In the genomic region with DNA sequence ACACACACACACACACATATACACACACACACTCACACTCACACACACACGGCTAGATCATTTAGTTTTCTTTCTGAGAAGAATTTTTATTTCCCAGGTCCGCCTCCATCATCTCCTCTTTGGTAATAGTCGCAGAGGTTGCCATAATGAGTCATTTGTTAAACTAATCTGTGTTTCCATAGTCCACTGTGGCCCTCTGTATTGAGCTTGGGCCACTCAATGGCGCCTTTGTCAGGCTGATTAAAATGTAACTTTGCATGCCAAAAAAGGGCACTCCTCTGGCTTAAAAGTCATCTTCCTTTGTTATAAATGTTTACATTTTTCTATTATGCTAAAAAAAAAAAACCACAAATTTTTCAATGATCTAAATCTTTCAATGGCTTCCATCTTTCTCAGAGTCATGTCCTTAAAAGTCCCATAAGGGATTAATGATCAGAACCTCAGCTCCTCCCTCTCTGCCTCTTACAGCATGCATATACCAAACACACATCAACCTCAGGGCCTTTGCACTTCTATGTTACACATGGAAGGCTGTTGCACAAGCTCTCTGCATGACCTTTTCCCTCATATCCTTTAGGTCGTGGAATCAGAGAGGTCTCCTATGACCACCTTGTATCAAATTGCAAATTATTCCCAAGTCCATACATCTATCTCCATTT, we compare ENCODE assay signal across 1 cellular context.
TF ChIP-seq lines count a peak whose summit lies in the region.

No MANE protein-coding gene starts in this region.

TF ChIP-seq in HepG2, 621 proteins besides CTCF, POLR2A, EP300 and RAD21 (continued from another document and continues in another):
- TF ChIP-seq, protein P1, sequence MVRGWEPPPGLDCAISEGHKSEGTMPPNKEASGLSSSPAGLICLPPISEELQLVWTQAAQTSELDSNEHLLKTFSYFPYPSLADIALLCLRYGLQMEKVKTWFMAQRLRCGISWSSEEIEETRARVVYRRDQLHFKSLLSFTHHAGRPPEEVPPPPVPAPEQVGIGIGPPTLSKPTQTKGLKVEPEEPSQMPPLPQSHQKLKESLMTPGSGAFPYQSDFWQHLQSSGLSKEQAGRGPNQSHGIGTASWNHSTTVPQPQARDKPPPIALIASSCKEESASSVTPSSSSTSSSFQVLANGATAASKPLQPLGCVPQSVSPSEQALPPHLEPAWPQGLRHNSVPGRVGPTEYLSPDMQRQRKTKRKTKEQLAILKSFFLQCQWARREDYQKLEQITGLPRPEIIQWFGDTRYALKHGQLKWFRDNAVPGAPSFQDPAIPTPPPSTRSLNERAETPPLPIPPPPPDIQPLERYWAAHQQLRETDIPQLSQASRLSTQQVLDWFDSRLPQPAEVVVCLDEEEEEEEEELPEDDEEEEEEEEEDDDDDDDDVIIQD (CRISPR knock-in tag; IDR thresholded peaks at IDR 0.05; ENCODE audit: low read depth) = no peak
- TF ChIP-seq, protein P2, sequence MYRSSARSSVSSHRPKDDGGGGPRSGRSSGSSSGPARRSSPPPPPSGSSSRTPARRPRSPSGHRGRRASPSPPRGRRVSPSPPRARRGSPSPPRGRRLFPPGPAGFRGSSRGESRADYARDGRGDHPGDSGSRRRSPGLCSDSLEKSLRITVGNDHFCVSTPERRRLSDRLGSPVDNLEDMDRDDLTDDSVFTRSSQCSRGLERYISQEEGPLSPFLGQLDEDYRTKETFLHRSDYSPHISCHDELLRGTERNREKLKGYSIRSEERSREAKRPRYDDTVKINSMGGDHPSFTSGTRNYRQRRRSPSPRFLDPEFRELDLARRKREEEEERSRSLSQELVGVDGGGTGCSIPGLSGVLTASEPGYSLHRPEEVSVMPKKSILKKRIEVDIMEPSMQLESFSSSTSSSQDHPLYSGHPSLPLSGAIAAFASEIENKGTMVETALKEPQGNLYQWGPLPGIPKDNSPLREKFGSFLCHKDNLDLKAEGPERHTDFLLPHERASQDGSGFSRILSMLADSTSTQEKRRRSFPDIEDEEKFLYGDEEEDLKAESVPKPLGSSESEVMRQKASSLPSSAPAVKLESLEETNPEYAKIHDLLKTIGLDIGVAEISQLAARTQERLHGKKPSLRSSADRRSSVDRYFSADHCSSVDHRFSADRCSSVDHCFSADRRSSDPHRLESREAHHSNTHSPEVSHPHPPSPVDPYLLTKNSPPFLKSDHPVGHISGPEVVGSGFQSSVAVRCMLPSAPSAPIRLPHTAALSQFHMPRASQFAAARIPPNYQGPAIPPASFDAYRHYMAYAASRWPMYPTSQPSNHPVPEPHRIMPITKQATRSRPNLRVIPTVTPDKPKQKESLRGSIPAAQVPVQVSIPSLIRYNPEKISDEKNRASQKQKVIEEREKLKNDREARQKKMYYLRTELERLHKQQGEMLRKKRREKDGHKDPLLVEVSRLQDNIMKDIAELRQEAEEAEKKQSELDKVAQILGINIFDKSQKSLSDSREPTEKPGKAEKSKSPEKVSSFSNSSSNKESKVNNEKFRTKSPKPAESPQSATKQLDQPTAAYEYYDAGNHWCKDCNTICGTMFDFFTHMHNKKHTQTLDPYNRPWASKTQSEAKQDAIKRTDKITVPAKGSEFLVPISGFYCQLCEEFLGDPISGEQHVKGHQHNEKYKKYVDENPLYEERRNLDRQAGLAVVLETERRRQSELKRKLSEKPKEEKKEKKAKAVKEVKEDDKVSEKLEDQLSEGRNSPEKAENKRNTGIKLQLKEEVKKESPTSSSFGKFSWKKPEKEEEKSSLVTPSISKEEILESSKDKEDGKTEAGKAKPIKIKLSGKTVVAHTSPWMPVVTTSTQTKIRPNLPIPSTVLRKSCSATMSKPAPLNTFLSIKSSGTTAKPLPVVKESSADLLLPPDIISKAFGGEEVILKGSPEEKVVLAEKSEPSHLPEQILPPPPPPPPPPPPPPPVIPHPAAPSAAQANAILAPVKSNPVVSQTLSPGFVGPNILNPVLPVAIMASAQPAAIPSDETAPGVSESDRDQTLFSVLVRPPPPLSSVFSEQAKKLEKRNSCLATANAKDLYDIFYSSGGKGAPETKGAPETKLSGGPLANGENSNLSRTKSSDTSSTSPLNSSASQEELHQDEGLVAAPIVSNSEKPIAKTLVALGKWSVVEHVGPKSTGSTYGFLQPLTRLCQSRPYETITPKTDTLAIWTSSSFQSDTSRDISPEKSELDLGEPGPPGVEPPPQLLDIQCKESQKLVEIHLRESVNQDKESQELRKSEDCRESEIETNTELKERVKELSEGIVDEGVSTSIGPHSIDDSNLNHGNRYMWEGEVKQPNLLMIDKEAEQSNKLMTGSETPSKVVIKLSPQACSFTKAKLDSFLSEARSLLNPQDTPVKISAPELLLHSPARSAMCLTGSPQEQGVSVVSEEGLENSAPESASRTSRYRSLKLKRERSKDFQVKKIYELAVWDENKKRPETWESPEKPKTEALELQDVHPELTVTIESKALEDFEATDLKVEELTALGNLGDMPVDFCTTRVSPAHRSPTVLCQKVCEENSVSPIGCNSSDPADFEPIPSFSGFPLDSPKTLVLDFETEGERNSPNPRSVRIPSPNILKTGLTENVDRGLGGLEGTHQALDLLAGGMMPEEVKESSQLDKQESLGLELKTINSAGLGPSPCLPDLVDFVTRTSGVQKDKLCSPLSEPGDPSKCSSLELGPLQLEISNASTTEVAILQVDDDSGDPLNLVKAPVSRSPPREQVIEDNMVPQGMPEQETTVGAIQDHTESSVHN (CRISPR knock-in tag; IDR thresholded peaks at IDR 0.05) = no peak
- TF ChIP-seq ONECUT2 (CRISPR knock-in tag; IDR thresholded peaks at IDR 0.05) (no peak), ZSCAN12 (CRISPR knock-in tag; IDR thresholded peaks at IDR 0.05) (no peak), ATF7-NPFF (CRISPR knock-in tag; IDR thresholded peaks at IDR 0.05; ENCODE audit: low read depth) (no peak), KLF16 (CRISPR knock-in tag; IDR thresholded peaks at IDR 0.05) (peak in 1 of 2 experiments; percentile 43; a peak in 1 of 4 replicates), ZNF7 (CRISPR knock-in tag; IDR thresholded peaks at IDR 0.05) (no peak), CEBPG (CRISPR knock-in tag; IDR thresholded peaks at IDR 0.05) (peak; percentile 90), ZNF234 (CRISPR knock-in tag; conservative IDR thresholded peaks at IDR 0.05) (no peak), FLYWCH1 (CRISPR knock-in tag; IDR thresholded peaks at IDR 0.05) (no peak), NR2C2 (CRISPR knock-in tag; IDR thresholded peaks at IDR 0.05; ENCODE audit: borderline replicate concordance) (peak; percentile 78; the same call in 1 of the 2 replicates), MED1 (CRISPR knock-in tag; IDR thresholded peaks at IDR 0.05) (peak; percentile 48), EEA1 (CRISPR knock-in tag; IDR thresholded peaks at IDR 0.05; ENCODE audit: borderline replicate concordance) (no peak), ZNF547 (CRISPR knock-in tag; IDR thresholded peaks at IDR 0.05) (no peak), SMARCC2 (IDR thresholded peaks at IDR 0.05) (no peak), ESRRA (CRISPR knock-in tag; IDR thresholded peaks at IDR 0.05; ENCODE audit: low read depth) (no peak), KDM4B (CRISPR knock-in tag; IDR thresholded peaks at IDR 0.05) (0 out of 2 replicates have a peak, but pooled peaks have one; percentile 44), CENPX (CRISPR knock-in tag; IDR thresholded peaks at IDR 0.05) (no peak), ZNF138 (CRISPR knock-in tag; IDR thresholded peaks at IDR 0.05; ENCODE audit: low read depth) (no peak)
- TF ChIP-seq, protein P3, sequence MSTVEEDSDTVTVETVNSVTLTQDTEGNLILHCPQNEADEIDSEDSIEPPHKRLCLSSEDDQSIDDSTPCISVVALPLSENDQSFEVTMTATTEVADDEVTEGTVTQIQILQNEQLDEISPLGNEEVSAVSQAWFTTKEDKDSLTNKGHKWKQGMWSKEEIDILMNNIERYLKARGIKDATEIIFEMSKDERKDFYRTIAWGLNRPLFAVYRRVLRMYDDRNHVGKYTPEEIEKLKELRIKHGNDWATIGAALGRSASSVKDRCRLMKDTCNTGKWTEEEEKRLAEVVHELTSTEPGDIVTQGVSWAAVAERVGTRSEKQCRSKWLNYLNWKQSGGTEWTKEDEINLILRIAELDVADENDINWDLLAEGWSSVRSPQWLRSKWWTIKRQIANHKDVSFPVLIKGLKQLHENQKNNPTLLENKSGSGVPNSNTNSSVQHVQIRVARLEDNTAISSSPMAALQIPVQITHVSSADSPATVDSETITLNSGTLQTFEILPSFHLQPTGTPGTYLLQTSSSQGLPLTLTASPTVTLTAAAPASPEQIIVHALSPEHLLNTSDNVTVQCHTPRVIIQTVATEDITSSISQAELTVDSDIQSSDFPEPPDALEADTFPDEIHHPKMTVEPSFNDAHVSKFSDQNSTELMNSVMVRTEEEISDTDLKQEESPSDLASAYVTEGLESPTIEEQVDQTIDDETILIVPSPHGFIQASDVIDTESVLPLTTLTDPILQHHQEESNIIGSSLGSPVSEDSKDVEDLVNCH (CRISPR knock-in tag; IDR thresholded peaks at IDR 0.05) = no peak
- TF ChIP-seq, protein P4, sequence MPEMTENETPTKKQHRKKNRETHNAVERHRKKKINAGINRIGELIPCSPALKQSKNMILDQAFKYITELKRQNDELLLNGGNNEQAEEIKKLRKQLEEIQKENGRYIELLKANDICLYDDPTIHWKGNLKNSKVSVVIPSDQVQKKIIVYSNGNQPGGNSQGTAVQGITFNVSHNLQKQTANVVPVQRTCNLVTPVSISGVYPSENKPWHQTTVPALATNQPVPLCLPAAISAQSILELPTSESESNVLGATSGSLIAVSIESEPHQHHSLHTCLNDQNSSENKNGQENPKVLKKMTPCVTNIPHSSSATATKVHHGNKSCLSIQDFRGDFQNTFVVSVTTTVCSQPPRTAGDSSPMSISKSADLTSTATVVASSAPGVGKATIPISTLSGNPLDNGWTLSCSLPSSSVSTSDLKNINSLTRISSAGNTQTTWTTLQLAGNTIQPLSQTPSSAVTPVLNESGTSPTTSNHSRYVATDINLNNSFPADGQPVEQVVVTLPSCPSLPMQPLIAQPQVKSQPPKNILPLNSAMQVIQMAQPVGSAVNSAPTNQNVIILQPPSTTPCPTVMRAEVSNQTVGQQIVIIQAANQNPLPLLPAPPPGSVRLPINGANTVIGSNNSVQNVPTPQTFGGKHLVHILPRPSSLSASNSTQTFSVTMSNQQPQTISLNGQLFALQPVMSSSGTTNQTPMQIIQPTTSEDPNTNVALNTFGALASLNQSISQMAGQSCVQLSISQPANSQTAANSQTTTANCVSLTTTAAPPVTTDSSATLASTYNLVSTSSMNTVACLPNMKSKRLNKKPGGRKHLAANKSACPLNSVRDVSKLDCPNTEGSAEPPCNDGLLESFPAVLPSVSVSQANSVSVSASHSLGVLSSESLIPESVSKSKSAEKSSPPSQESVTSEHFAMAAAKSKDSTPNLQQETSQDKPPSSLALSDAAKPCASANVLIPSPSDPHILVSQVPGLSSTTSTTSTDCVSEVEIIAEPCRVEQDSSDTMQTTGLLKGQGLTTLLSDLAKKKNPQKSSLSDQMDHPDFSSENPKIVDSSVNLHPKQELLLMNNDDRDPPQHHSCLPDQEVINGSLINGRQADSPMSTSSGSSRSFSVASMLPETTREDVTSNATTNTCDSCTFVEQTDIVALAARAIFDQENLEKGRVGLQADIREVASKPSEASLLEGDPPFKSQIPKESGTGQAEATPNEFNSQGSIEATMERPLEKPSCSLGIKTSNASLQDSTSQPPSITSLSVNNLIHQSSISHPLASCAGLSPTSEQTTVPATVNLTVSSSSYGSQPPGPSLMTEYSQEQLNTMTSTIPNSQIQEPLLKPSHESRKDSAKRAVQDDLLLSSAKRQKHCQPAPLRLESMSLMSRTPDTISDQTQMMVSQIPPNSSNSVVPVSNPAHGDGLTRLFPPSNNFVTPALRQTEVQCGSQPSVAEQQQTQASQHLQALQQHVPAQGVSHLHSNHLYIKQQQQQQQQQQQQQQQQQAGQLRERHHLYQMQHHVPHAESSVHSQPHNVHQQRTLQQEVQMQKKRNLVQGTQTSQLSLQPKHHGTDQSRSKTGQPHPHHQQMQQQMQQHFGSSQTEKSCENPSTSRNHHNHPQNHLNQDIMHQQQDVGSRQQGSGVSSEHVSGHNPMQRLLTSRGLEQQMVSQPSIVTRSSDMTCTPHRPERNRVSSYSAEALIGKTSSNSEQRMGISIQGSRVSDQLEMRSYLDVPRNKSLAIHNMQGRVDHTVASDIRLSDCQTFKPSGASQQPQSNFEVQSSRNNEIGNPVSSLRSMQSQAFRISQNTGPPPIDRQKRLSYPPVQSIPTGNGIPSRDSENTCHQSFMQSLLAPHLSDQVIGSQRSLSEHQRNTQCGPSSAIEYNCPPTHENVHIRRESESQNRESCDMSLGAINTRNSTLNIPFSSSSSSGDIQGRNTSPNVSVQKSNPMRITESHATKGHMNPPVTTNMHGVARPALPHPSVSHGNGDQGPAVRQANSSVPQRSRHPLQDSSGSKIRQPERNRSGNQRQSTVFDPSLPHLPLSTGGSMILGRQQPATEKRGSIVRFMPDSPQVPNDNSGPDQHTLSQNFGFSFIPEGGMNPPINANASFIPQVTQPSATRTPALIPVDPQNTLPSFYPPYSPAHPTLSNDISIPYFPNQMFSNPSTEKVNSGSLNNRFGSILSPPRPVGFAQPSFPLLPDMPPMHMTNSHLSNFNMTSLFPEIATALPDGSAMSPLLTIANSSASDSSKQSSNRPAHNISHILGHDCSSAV (CRISPR knock-in tag; IDR thresholded peaks at IDR 0.05; ENCODE audit: borderline replicate concordance) = no peak
- TF ChIP-seq, protein P5, sequence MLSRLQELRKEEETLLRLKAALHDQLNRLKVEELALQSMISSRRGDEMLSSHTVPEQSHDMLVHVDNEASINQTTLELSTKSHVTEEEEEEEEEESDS (CRISPR knock-in tag; IDR thresholded peaks at IDR 0.05; ENCODE audit: borderline replicate concordance) = no peak
- TF ChIP-seq, protein P6, sequence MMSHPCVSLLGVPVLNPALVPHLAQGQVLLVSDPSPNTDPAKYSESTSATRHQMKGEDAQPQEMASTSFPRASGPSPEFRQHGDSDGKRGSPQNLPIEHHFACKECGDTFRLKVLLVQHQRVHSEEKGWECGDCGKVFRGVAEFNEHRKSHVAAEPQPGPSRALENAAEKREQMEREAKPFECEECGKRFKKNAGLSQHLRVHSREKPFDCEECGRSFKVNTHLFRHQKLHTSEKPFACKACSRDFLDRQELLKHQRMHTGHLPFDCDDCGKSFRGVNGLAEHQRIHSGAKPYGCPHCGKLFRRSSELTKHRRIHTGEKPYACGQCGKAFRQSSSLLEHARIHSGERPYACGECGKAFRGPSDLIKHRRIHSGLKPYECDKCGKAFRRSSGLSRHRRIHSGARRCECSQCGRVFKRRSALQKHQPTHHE (CRISPR knock-in tag; IDR thresholded peaks at IDR 0.05; ENCODE audit: borderline replicate concordance) = no peak
- TF ChIP-seq, protein P7, sequence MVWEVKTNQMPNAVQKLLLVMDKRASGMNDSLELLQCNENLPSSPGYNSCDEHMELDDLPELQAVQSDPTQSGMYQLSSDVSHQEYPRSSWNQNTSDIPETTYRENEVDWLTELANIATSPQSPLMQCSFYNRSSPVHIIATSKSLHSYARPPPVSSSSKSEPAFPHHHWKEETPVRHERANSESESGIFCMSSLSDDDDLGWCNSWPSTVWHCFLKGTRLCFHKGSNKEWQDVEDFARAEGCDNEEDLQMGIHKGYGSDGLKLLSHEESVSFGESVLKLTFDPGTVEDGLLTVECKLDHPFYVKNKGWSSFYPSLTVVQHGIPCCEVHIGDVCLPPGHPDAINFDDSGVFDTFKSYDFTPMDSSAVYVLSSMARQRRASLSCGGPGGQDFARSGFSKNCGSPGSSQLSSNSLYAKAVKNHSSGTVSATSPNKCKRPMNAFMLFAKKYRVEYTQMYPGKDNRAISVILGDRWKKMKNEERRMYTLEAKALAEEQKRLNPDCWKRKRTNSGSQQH (CRISPR knock-in tag; IDR thresholded peaks at IDR 0.05; ENCODE audit: low read depth) = no peak
- TF ChIP-seq, protein P8, sequence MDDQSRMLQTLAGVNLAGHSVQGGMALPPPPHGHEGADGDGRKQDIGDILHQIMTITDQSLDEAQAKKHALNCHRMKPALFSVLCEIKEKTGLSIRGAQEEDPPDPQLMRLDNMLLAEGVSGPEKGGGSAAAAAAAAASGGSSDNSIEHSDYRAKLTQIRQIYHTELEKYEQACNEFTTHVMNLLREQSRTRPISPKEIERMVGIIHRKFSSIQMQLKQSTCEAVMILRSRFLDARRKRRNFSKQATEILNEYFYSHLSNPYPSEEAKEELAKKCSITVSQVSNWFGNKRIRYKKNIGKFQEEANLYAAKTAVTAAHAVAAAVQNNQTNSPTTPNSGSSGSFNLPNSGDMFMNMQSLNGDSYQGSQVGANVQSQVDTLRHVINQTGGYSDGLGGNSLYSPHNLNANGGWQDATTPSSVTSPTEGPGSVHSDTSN (CRISPR knock-in tag; IDR thresholded peaks at IDR 0.05; ENCODE audit: borderline replicate concordance) = no peak
